ENCODE assay signal across 8 cellular contexts in genomic region chr17:80575057-80575875, GRCh38. TPM values are rescaled to one million over a fixed set of nuclear protein-coding genes. Genes with fewer than 3 reads are reported as not detected.
DNase-seq lines count a peak whose midpoint lies in the region; ATAC-seq and TF ChIP-seq lines count a peak whose summit lies in the region.

No MANE protein-coding gene starts in this region.

- no peaks in the 10 kb centered on the region for H3K27me3 ChIP-seq in CD8-positive, alpha-beta T cell (ENCODE audit: insufficient read depth, low read length)

- POLR2A ChIA-PET in CD8-positive, alpha-beta T cell (lab: Charles Lee) = no interaction called here

- peak; percentile 100 for ATAC-seq in CD8-positive, alpha-beta T cell
- ATAC-seq in GM21723 (IDR thresholded peaks at IDR 0.05; ENCODE audit: unreplicated experiment) (peak; percentile 78), Right ventricle myocardium inferior (peak; percentile 52)

- H3K9me3 Mint-ChIP-seq in CD8-positive, alpha-beta T cell = peaks cover 2% of the 10 kb centered on the region
- H3K9me3 Mint-ChIP-seq in progenitor cell of endocrine pancreas (ENCODE audit: low read depth) = no peaks in the 10 kb centered on the region

- H3K36me3 Mint-ChIP-seq in CD8-positive, alpha-beta T cell = peaks cover 11% of the 10 kb centered on the region
- peaks cover 1% of the 10 kb centered on the region for H3K36me3 Mint-ChIP-seq in progenitor cell of endocrine pancreas (ENCODE audit: insufficient read depth)

- CTCF ChIA-PET in CD8-positive, alpha-beta T cell (lab: Charles Lee) = interaction anchor here (0.5 to 1.5 kb wide), 38 partner anchors 9 to 515 kb away, joined by 3 to 16 read pairs (median 4); partner anchors contain the start of gene RPTOR

- H3K4me3 Mint-ChIP-seq in CD8-positive, alpha-beta T cell = no peak overlapping the region
- no peak overlapping the region for H3K4me3 Mint-ChIP-seq in progenitor cell of endocrine pancreas (ENCODE audit: low read depth)

- no peaks in the 10 kb centered on the region for H3K9me3 ChIP-seq in CD8-positive, alpha-beta T cell (ENCODE audit: low read length)

- peak; percentile 80 to 94 (median 91) for DNase-seq in CD8-positive, alpha-beta T cell
- DNase-seq in NCI-H1048 (lab: John Stamatoyannopoulos, UW) = peak; percentile 75
- DNase-seq in SKM-1 treated with dmso at 0.1 percent for 144 hours (lab: John Stamatoyannopoulos, UW; ENCODE audit: unreplicated experiment) = peak; percentile 83
- DNase-seq in activated naive CD4-positive, alpha-beta T cell treated with anti-CD3 and anti-CD28 coated beads, Interleukin-2, amount 50 U/mL, for 16 hours = peak; percentile 92
- peak; percentile 92 for DNase-seq in Right ventricle myocardium inferior (ENCODE audit: missing footprints)
- peak; percentile 82 for DNase-seq in progenitor cell of endocrine pancreas (ENCODE audit: low spot score, unreplicated experiment)
- DNase-seq in ureter (ENCODE audit: low spot score) = peak; percentile 83

- no peak overlapping the region for H3K4me3 ChIP-seq in CD8-positive, alpha-beta T cell (ENCODE audit: low read depth, low read length)

- H3K27me3 Mint-ChIP-seq in CD8-positive, alpha-beta T cell (ENCODE audit: low read depth) = no peaks in the 10 kb centered on the region
- H3K27me3 Mint-ChIP-seq in progenitor cell of endocrine pancreas = no peaks in the 10 kb centered on the region

- intact Hi-C loops in CD8-positive, alpha-beta T cell (cut with DNase I, micrococcal nuclease) = loop anchor here (1.0 to 5.0 kb wide), 5 partner anchors 148 to 407 kb away; no protein-coding TSS in a partner anchor
- intact Hi-C loops in Right ventricle myocardium inferior (cut with DNase I) = loop anchor here (2.0 kb wide), 1 partner anchor 148 kb away; no protein-coding TSS in a partner anchor

- H3K36me3 ChIP-seq in CD8-positive, alpha-beta T cell (ENCODE audit: insufficient read depth, low read length) = no peaks in the 10 kb centered on the region

- no peak overlapping the region for H3K27ac ChIP-seq in CD8-positive, alpha-beta T cell (ENCODE audit: low read depth, low read length)

- H3K4me1 Mint-ChIP-seq in CD8-positive, alpha-beta T cell (ENCODE audit: low read depth) = peaks cover 9% of the 10 kb centered on the region
- peaks cover 5% of the 10 kb centered on the region for H3K4me1 Mint-ChIP-seq in progenitor cell of endocrine pancreas (ENCODE audit: low read depth)

- H3K4me1 ChIP-seq in CD8-positive, alpha-beta T cell (ENCODE audit: insufficient read depth, low read length) = no peaks in the 10 kb centered on the region

- peak; percentile 100 for TF ChIP-seq CTCF in CD8-positive, alpha-beta T cell (IDR thresholded peaks at IDR 0.05)
- TF ChIP-seq CTCF in progenitor cell of endocrine pancreas (IDR thresholded peaks at IDR 0.05; ENCODE audit: unreplicated experiment) = peak; percentile 100

- no peak overlapping the region for H3K27ac Mint-ChIP-seq in CD8-positive, alpha-beta T cell
- no peak overlapping the region for H3K27ac Mint-ChIP-seq in progenitor cell of endocrine pancreas

RNA-seq across cellular contexts. Expression of gene RPTOR, which starts 30.6 kb away (rescaled TPM):
- total RNA-seq in CD8-positive, alpha-beta T cell = 10 to 100 TPM; 44.5 to 48.3 TPM
- total RNA-seq in Right ventricle myocardium inferior (18.8 TPM), progenitor cell of endocrine pancreas (39.9 and 40.0 TPM in 2 replicates), ureter (64.2 TPM)
